11 cellular contexts compared by ENCODE assay signal in genomic region chr9:91415290-91415689, GRCh38. TPM values are rescaled to one million over a fixed set of nuclear protein-coding genes. Genes with fewer than 3 reads are reported as not detected.
DNase-seq lines count a peak whose midpoint lies in the region; ATAC-seq, FAIRE-seq and TF ChIP-seq lines count a peak whose summit lies in the region.
"Had no signal": no experiment of that assay in that cellular context is flagged by ENCODE, and none has a peak within 500 bp of the region (broad histone marks: within the 10 kb centered on the region; RNA-seq: fewer than 3 reads in every experiment).

No MANE protein-coding gene starts in this region.

- ATAC-seq in GM18508 (IDR thresholded peaks at IDR 0.05; ENCODE audit: insufficient read depth, unreplicated experiment) (peak; percentile 82), GM21447 (IDR thresholded peaks at IDR 0.05; ENCODE audit: unreplicated experiment) (peak; percentile 98), HG03432 (IDR thresholded peaks at IDR 0.05; ENCODE audit: unreplicated experiment) (peak; percentile 95)
- ATAC-seq in activated naive CD8-positive, alpha-beta T cell treated with anti-CD3 and anti-CD28 coated beads, Interleukin-2, amount 50 U/mL, for 24 hours, result peak; percentile 85
- ATAC-seq in naive thymus-derived CD8-positive, alpha-beta T cell, result no peak
- ATAC-seq: SK-N-SH treated with all-trans-retinoic acid at 6 μM for 48 hours had no signal

- H3K36me3 Mint-ChIP-seq in activated naive CD8-positive, alpha-beta T cell treated with anti-CD3 and anti-CD28 coated beads, Interleukin-2, amount 50 U/mL, for 24 hours (ENCODE audit: low read depth), result peaks cover 56% of the 10 kb centered on the region
- H3K36me3 Mint-ChIP-seq in naive thymus-derived CD8-positive, alpha-beta T cell, result peaks cover 3 to 5% (median 4%) of the 10 kb centered on the region in 3 donors

- H3K27me3 Mint-ChIP-seq in activated naive CD8-positive, alpha-beta T cell treated with anti-CD3 and anti-CD28 coated beads, Interleukin-2, amount 50 U/mL, for 24 hours, result peaks cover 2% of the 10 kb centered on the region
- peaks cover 11 to 28% (median 21%) of the 10 kb centered on the region in 5 donors for H3K27me3 Mint-ChIP-seq in naive thymus-derived CD8-positive, alpha-beta T cell

- H3K9me3 Mint-ChIP-seq in activated naive CD8-positive, alpha-beta T cell treated with anti-CD3 and anti-CD28 coated beads, Interleukin-2, amount 50 U/mL, for 24 hours, result no peaks in the 10 kb centered on the region
- no peaks in the 10 kb centered on the region for H3K9me3 Mint-ChIP-seq in naive thymus-derived CD8-positive, alpha-beta T cell

- DNase-seq in activated naive CD8-positive, alpha-beta T cell treated with anti-CD3 and anti-CD28 coated beads, Interleukin-2, amount 50 U/mL, for 24 hours, result no peak
- DNase-seq in H54 (ENCODE audit: insufficient read length, low spot score) (no peak), nucleus accumbens (lab: John Stamatoyannopoulos, UW) (no peak)
- DNase-seq in naive thymus-derived CD8-positive, alpha-beta T cell, result no peak
- no peak for DNase-seq in central memory CD4-positive, alpha-beta T cell
- DNase-seq: amniotic stem cell, pancreas had no signal

- POLR2A ChIA-PET in naive thymus-derived CD8-positive, alpha-beta T cell (lab: Charles Lee), result no interaction called here

- peaks cover 89% of the 10 kb centered on the region for H3K4me1 Mint-ChIP-seq in activated naive CD8-positive, alpha-beta T cell treated with anti-CD3 and anti-CD28 coated beads, Interleukin-2, amount 50 U/mL, for 24 hours
- H3K4me1 Mint-ChIP-seq in naive thymus-derived CD8-positive, alpha-beta T cell, result peaks cover 0 to 49% (median 1%) of the 10 kb centered on the region in 4 donors

- H3K4me3 Mint-ChIP-seq in activated naive CD8-positive, alpha-beta T cell treated with anti-CD3 and anti-CD28 coated beads, Interleukin-2, amount 50 U/mL, for 24 hours, result peak overlapping the region; percentile 53
- H3K4me3 Mint-ChIP-seq in naive thymus-derived CD8-positive, alpha-beta T cell, result no peak overlapping the region

- no peak for TF ChIP-seq POLR2A in H54 (IDR thresholded peaks at IDR 0.05; ENCODE audit: low read depth, low read length)

- FAIRE-seq in H54 (lab: Jason Lieb, UNC), result no peak
- FAIRE-seq: pancreas had no signal

- peak overlapping the region; percentile 77 for H3K27ac Mint-ChIP-seq in activated naive CD8-positive, alpha-beta T cell treated with anti-CD3 and anti-CD28 coated beads, Interleukin-2, amount 50 U/mL, for 24 hours
- H3K27ac Mint-ChIP-seq in naive thymus-derived CD8-positive, alpha-beta T cell, result no peak overlapping the region

RNA-seq across cellular contexts. Expression of gene NFIL3, which starts 8.3 kb away (rescaled TPM):
- total RNA-seq in naive thymus-derived CD8-positive, alpha-beta T cell, result 1 to 10 TPM; 3.3 to 4.1 TPM
- 1 to 10 TPM in 2 of 3 donors, not detected in 1; 1.3 to 4.9 TPM for polyA plus RNA-seq in naive thymus-derived CD8-positive, alpha-beta T cell

RNA-seq across cellular contexts. Expression of gene AUH, which starts 53.6 kb away (rescaled TPM):
- total RNA-seq in naive thymus-derived CD8-positive, alpha-beta T cell, result 10 to 100 TPM; 30.1 to 30.5 TPM
- polyA plus RNA-seq in naive thymus-derived CD8-positive, alpha-beta T cell, result 10 to 100 TPM; 10.0 to 11.7 (median 11.5) TPM

Comparison
In these comparisons a context has a peak if more than half of its experiments do, and no peak if none do; other contexts are left out.
1. ATAC-seq: peak in GM18508 (single experiment), GM21447 (single experiment), HG03432 (single experiment) and activated naive CD8-positive, alpha-beta T cell treated with anti-CD3 and anti-CD28 coated beads, Interleukin-2, amount 50 U/mL, for 24 hours (single experiment); none in naive thymus-derived CD8-positive, alpha-beta T cell (0 of 2).